Comparison of ENCODE assay signal across 1 cellular context in genomic region chr1:53992085-53992874, GRCh38.
TF ChIP-seq lines count a peak whose summit lies in the region.

No MANE protein-coding gene starts in this region.

TF ChIP-seq in HepG2, 621 proteins besides CTCF, POLR2A, EP300 and RAD21 (continued from another document and continues in another):
- TF ChIP-seq, protein P1, sequence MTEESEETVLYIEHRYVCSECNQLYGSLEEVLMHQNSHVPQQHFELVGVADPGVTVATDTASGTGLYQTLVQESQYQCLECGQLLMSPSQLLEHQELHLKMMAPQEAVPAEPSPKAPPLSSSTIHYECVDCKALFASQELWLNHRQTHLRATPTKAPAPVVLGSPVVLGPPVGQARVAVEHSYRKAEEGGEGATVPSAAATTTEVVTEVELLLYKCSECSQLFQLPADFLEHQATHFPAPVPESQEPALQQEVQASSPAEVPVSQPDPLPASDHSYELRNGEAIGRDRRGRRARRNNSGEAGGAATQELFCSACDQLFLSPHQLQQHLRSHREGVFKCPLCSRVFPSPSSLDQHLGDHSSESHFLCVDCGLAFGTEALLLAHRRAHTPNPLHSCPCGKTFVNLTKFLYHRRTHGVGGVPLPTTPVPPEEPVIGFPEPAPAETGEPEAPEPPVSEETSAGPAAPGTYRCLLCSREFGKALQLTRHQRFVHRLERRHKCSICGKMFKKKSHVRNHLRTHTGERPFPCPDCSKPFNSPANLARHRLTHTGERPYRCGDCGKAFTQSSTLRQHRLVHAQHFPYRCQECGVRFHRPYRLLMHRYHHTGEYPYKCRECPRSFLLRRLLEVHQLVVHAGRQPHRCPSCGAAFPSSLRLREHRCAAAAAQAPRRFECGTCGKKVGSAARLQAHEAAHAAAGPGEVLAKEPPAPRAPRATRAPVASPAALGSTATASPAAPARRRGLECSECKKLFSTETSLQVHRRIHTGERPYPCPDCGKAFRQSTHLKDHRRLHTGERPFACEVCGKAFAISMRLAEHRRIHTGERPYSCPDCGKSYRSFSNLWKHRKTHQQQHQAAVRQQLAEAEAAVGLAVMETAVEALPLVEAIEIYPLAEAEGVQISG (CRISPR knock-in tag; IDR thresholded peaks at IDR 0.05): peak; percentile 20; the same call in 1 of the 2 replicates
- TF ChIP-seq ARID5B (CRISPR knock-in tag; IDR thresholded peaks at IDR 0.05) (0 out of 2 replicates have a peak, but pooled peaks have one; percentile 16), ZNF780A (CRISPR knock-in tag; IDR thresholded peaks at IDR 0.05) (no peak), TEAD2 (CRISPR knock-in tag; IDR thresholded peaks at IDR 0.05) (no peak), SP5 (CRISPR knock-in tag; IDR thresholded peaks at IDR 0.05; ENCODE audit: borderline replicate concordance, low read depth) (no peak), ZNF672 (CRISPR knock-in tag; IDR thresholded peaks at IDR 0.05) (no peak), SP2 (CRISPR knock-in tag; IDR thresholded peaks at IDR 0.05) (no peak), ZGPAT (CRISPR knock-in tag; IDR thresholded peaks at IDR 0.05) (0 out of 2 replicates have a peak, but pooled peaks have one; percentile 27), NR2F2 (IDR thresholded peaks at IDR 0.05; ENCODE audit: borderline replicate concordance, low read depth) (no peak), SALL1 (CRISPR knock-in tag; IDR thresholded peaks at IDR 0.05) (peak; percentile 33), ZMYM2 (CRISPR knock-in tag; IDR thresholded peaks at IDR 0.05) (no peak), RBM39 (IDR thresholded peaks at IDR 0.05; ENCODE audit: low read depth, low read length, poor library complexity, severe bottlenecking) (no peak), SMC3 (IDR thresholded peaks at IDR 0.05; ENCODE audit: low read length) (peak; percentile 88), JUNB (CRISPR knock-in tag; IDR thresholded peaks at IDR 0.05; ENCODE audit: borderline replicate concordance) (no peak), TBL1XR1 (IDR thresholded peaks at IDR 0.05; ENCODE audit: borderline replicate concordance, low read length, partially characterized antibody) (no peak), ZNF674 (CRISPR knock-in tag; IDR thresholded peaks at IDR 0.05; ENCODE audit: low read depth) (no peak), MIXL1 (CRISPR knock-in tag; IDR thresholded peaks at IDR 0.05) (no peak), TFAP4 (IDR thresholded peaks at IDR 0.05; ENCODE audit: borderline replicate concordance, low read depth) (no peak), ZFP41 (CRISPR knock-in tag; IDR thresholded peaks at IDR 0.05; ENCODE audit: borderline replicate concordance) (no peak), SMAD1 (CRISPR knock-in tag; IDR thresholded peaks at IDR 0.05; ENCODE audit: borderline replicate concordance, low read depth) (peak; percentile 75; the same call in 1 of the 2 replicates), CBX2 (IDR thresholded peaks at IDR 0.05; ENCODE audit: low read depth, low read length) (no peak), CBX2 (CRISPR knock-in tag; IDR thresholded peaks at IDR 0.05; ENCODE audit: low read depth) (no peak), ZBTB21 (CRISPR knock-in tag; IDR thresholded peaks at IDR 0.05) (no peak), NR0B2 (CRISPR knock-in tag; IDR thresholded peaks at IDR 0.05) (no peak), ZFP91 (CRISPR knock-in tag; IDR thresholded peaks at IDR 0.05; ENCODE audit: borderline replicate concordance) (no peak; the same call in 1 of the 2 replicates), SAFB2 (CRISPR knock-in tag; IDR thresholded peaks at IDR 0.05; ENCODE audit: borderline replicate concordance, low read depth) (no peak), MATR3 (CRISPR knock-in tag; IDR thresholded peaks at IDR 0.05) (no peak), SETDB1 (CRISPR knock-in tag; IDR thresholded peaks at IDR 0.05; ENCODE audit: borderline replicate concordance) (no peak), ZIK1 (CRISPR knock-in tag; IDR thresholded peaks at IDR 0.05; ENCODE audit: borderline replicate concordance, low read depth) (0 out of 2 replicates have a peak, but pooled peaks have one; percentile 53), ZNF121 (CRISPR knock-in tag; IDR thresholded peaks at IDR 0.05) (no peak), NCOA1 (CRISPR knock-in tag; IDR thresholded peaks at IDR 0.05) (no peak), NCOR1 (IDR thresholded peaks at IDR 0.05; ENCODE audit: borderline replicate concordance, low read length) (no peak), SMARCC2 (IDR thresholded peaks at IDR 0.05) (no peak), RNF2 (conservative IDR thresholded peaks at IDR 0.05; ENCODE audit: low read depth) (no peak), ZNF589 (CRISPR knock-in tag; conservative IDR thresholded peaks at IDR 0.05) (no peak), ZMAT3 (CRISPR knock-in tag; conservative IDR thresholded peaks at IDR 0.05) (no peak)
- TF ChIP-seq, protein P2, sequence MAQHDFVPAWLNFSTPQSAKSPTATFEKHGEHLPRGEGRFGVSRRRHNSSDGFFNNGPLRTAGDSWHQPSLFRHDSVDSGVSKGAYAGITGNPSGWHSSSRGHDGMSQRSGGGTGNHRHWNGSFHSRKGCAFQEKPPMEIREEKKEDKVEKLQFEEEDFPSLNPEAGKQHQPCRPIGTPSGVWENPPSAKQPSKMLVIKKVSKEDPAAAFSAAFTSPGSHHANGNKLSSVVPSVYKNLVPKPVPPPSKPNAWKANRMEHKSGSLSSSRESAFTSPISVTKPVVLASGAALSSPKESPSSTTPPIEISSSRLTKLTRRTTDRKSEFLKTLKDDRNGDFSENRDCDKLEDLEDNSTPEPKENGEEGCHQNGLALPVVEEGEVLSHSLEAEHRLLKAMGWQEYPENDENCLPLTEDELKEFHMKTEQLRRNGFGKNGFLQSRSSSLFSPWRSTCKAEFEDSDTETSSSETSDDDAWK (CRISPR knock-in tag; IDR thresholded peaks at IDR 0.05): no peak
- TF ChIP-seq, protein P3, sequence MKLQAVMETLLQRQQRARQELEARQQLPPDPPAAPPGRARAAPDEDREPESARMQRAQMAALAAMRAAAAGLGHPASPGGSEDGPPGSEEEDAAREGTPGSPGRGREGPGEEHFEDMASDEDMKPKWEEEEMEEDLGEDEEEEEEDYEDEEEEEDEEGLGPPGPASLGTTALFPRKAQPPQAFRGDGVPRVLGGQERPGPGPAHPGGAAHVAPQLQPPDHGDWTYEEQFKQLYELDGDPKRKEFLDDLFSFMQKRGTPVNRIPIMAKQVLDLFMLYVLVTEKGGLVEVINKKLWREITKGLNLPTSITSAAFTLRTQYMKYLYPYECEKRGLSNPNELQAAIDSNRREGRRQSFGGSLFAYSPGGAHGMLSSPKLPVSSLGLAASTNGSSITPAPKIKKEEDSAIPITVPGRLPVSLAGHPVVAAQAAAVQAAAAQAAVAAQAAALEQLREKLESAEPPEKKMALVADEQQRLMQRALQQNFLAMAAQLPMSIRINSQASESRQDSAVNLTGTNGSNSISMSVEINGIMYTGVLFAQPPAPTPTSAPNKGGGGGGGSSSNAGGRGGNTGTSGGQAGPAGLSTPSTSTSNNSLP (IDR thresholded peaks at IDR 0.05; ENCODE audit: low read depth, low read length): no peak
- TF ChIP-seq, protein P4, sequence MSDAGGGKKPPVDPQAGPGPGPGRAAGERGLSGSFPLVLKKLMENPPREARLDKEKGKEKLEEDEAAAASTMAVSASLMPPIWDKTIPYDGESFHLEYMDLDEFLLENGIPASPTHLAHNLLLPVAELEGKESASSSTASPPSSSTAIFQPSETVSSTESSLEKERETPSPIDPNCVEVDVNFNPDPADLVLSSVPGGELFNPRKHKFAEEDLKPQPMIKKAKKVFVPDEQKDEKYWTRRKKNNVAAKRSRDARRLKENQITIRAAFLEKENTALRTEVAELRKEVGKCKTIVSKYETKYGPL (CRISPR knock-in tag; IDR thresholded peaks at IDR 0.05): no peak
- TF ChIP-seq, protein P5, sequence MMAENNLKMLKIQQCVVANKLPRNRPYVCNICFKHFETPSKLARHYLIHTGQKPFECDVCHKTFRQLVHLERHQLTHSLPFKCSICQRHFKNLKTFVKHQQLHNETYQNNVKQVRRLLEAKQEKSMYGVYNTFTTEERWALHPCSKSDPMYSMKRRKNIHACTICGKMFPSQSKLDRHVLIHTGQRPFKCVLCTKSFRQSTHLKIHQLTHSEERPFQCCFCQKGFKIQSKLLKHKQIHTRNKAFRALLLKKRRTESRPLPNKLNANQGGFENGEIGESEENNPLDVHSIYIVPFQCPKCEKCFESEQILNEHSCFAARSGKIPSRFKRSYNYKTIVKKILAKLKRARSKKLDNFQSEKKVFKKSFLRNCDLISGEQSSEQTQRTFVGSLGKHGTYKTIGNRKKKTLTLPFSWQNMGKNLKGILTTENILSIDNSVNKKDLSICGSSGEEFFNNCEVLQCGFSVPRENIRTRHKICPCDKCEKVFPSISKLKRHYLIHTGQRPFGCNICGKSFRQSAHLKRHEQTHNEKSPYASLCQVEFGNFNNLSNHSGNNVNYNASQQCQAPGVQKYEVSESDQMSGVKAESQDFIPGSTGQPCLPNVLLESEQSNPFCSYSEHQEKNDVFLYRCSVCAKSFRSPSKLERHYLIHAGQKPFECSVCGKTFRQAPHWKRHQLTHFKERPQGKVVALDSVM (CRISPR knock-in tag; IDR thresholded peaks at IDR 0.05): no peak
- TF ChIP-seq, protein P6, sequence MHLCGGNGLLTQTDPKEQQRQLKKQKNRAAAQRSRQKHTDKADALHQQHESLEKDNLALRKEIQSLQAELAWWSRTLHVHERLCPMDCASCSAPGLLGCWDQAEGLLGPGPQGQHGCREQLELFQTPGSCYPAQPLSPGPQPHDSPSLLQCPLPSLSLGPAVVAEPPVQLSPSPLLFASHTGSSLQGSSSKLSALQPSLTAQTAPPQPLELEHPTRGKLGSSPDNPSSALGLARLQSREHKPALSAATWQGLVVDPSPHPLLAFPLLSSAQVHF (CRISPR knock-in tag; IDR thresholded peaks at IDR 0.05): no peak
- TF ChIP-seq, protein P7, sequence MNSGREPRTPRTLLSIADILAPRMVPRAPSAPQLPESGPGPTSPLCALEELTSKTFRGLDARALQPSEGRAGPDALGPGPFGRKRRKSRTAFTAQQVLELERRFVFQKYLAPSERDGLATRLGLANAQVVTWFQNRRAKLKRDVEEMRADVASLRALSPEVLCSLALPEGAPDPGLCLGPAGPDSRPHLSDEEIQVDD (CRISPR knock-in tag; IDR thresholded peaks at IDR 0.05; ENCODE audit: borderline replicate concordance): 0 out of 2 replicates have a peak, but pooled peaks have one; percentile 40
